ENCODE assay signal across 21 cellular contexts in the genomic region with DNA sequence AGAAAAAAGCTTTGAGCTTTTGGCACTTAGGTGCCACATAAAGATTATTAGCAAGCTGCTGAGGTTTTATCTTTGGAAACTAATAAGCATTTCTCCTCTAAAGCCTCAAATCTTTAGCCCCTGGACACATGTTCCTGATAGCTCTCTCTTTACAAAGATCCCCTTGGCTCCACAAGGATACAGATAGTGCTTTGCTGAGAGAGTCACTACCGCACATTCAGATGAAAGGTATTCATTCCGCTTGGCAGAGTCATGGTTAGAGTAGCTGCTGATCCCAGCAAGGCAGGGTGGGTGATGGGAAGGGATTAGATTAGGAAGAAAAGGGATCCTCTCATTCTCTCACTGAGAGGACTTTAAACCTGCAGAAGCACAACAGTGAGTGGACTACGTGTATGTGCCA. TPM values are rescaled to one million over a fixed set of nuclear protein-coding genes. Genes with fewer than 3 reads are reported as not detected.
DNase-seq lines count a peak whose midpoint lies in the region; ATAC-seq and TF ChIP-seq lines count a peak whose summit lies in the region.
"Had no signal": no experiment of that assay in that cellular context is flagged by ENCODE, and none has a peak within 500 bp of the region (broad histone marks: within the 10 kb centered on the region; RNA-seq: fewer than 3 reads in every experiment).

No MANE protein-coding gene starts in this region.

- POLR2A ChIA-PET in RWPE1 (lab: Yijun Ruan, JAX; ENCODE audit: low non-redundant PET) = no interaction called here

- TF ChIP-seq POLR2A in spleen (IDR thresholded peaks at IDR 0.05) = no peak

- peak; percentile 6 for DNase-seq in NCI-H1105 treated with DMSO at 0.1 percent for 48 hours (lab: John Stamatoyannopoulos, UW)
- DNase-seq in NCI-H1105 (lab: John Stamatoyannopoulos, UW) = no peak
- peak; percentile 45 for DNase-seq in RWPE1 (ENCODE audit: low spot score)
- DNase-seq in fibroblast of peridontal ligament (ENCODE audit: extremely low read depth) = peak; percentile 35
- DNase-seq in spleen = no peak
- DNase-seq in activated gamma-delta T cell treated with Interleukin-2 at 50 U/mL for 16 hours = no peak
- no peak for DNase-seq in activated CD4-positive, alpha-beta T cell treated with anti-CD3 and anti-CD28 coated beads, Interleukin-2, amount 10 ng/mL, durations not matched to agents 24 days and 14 days
- DNase-seq: activated CD4-positive, alpha-beta memory T cell treated with anti-CD3 and anti-CD28 coated beads, Interleukin-2, amount 10 ng/mL, durations not matched to agents 7 days and 5 days; esophagus squamous epithelium; left ventricle myocardium inferior; naive thymus-derived CD4-positive, alpha-beta T cell; NCI-H1417; NCI-H345; posterior cingulate gyrus; SJCRH30; stimulated activated CD4-positive, alpha-beta T cell treated with anti-CD3 and anti-CD28 coated beads, Interleukin-12 subunit alpha, Interleukin-12 subunit beta, amount 100 ng/mL, for 4 hours; stimulated activated naive CD8-positive, alpha-beta T cell treated with anti-CD3 and anti-CD28 coated beads, Interleukin-15, amount 100 ng/mL, for 72 hours had no signal

- H3K27ac Mint-ChIP-seq in activated CD4-positive, alpha-beta T cell treated with anti-CD3 and anti-CD28 coated beads, Interleukin-2, amount 10 ng/mL, durations not matched to agents 24 days and 14 days = no peak overlapping the region
- H3K27ac Mint-ChIP-seq: activated CD4-positive, alpha-beta memory T cell treated with anti-CD3 and anti-CD28 coated beads, Interleukin-2, amount 10 ng/mL, durations not matched to agents 7 days and 5 days; naive thymus-derived CD4-positive, alpha-beta T cell; stimulated activated naive CD8-positive, alpha-beta T cell treated with anti-CD3 and anti-CD28 coated beads, Interleukin-15, amount 100 ng/mL, for 72 hours had no signal

- H3K27me3 Mint-ChIP-seq in activated CD4-positive, alpha-beta T cell treated with anti-CD3 and anti-CD28 coated beads, Interleukin-2, amount 10 ng/mL, durations not matched to agents 24 days and 14 days = no peaks in the 10 kb centered on the region
- H3K27me3 Mint-ChIP-seq: activated CD4-positive, alpha-beta memory T cell treated with anti-CD3 and anti-CD28 coated beads, Interleukin-2, amount 10 ng/mL, durations not matched to agents 7 days and 5 days; stimulated activated naive CD8-positive, alpha-beta T cell treated with anti-CD3 and anti-CD28 coated beads, Interleukin-15, amount 100 ng/mL, for 72 hours had no signal

- no peak for ATAC-seq in GM21825 (IDR thresholded peaks at IDR 0.05; ENCODE audit: unreplicated experiment)
- ATAC-seq: naive thymus-derived CD4-positive, alpha-beta T cell; stimulated activated naive CD8-positive, alpha-beta T cell treated with anti-CD3 and anti-CD28 coated beads, Interleukin-15, amount 100 ng/mL, for 72 hours had no signal

- no peaks in the 10 kb centered on the region for H3K36me3 ChIP-seq in spleen
- H3K36me3 ChIP-seq: esophagus squamous epithelium, left ventricle myocardium inferior, SJCRH30 had no signal

- H3K4me1 Mint-ChIP-seq in activated CD4-positive, alpha-beta T cell treated with anti-CD3 and anti-CD28 coated beads, Interleukin-2, amount 10 ng/mL, durations not matched to agents 24 days and 14 days = no peaks in the 10 kb centered on the region
- H3K4me1 Mint-ChIP-seq: activated CD4-positive, alpha-beta memory T cell treated with anti-CD3 and anti-CD28 coated beads, Interleukin-2, amount 10 ng/mL, durations not matched to agents 7 days and 5 days; naive thymus-derived CD4-positive, alpha-beta T cell; stimulated activated naive CD8-positive, alpha-beta T cell treated with anti-CD3 and anti-CD28 coated beads, Interleukin-15, amount 100 ng/mL, for 72 hours had no signal

- TF ChIP-seq CTCF in RWPE1 (conservative IDR thresholded peaks at IDR 0.05; ENCODE audit: low read depth) = no peak
- no peak for TF ChIP-seq CTCF in spleen (IDR thresholded peaks at IDR 0.05 in 8 of 11, conservative IDR thresholded peaks at IDR 0.05 in 3 of 11)

- intact Hi-C loops in spleen (cut with DNase I; ENCODE audit: low total_unique reads) = no loop called here
- intact Hi-C loops in activated CD4-positive, alpha-beta T cell treated with anti-CD3 and anti-CD28 coated beads, Interleukin-2, amount 10 ng/mL, durations not matched to agents 24 days and 14 days (cut with micrococcal nuclease) = no loop called here

- H3K9me3 Mint-ChIP-seq in activated CD4-positive, alpha-beta T cell treated with anti-CD3 and anti-CD28 coated beads, Interleukin-2, amount 10 ng/mL, durations not matched to agents 24 days and 14 days = no peaks in the 10 kb centered on the region
- H3K9me3 Mint-ChIP-seq: activated CD4-positive, alpha-beta memory T cell treated with anti-CD3 and anti-CD28 coated beads, Interleukin-2, amount 10 ng/mL, durations not matched to agents 7 days and 5 days; stimulated activated naive CD8-positive, alpha-beta T cell treated with anti-CD3 and anti-CD28 coated beads, Interleukin-15, amount 100 ng/mL, for 72 hours had no signal

- H3K4me3 ChIP-seq in spleen = no peak overlapping the region
- H3K4me3 ChIP-seq: esophagus squamous epithelium, left ventricle myocardium inferior, SJCRH30 had no signal

- H3K27me3 ChIP-seq in spleen (replicated peaks in 1 of 7) = no peaks in the 10 kb centered on the region
- H3K27me3 ChIP-seq: esophagus squamous epithelium, SJCRH30 had no signal

- no peak overlapping the region for H3K4me3 Mint-ChIP-seq in activated CD4-positive, alpha-beta T cell treated with anti-CD3 and anti-CD28 coated beads, Interleukin-2, amount 10 ng/mL, durations not matched to agents 24 days and 14 days
- H3K4me3 Mint-ChIP-seq: activated CD4-positive, alpha-beta memory T cell treated with anti-CD3 and anti-CD28 coated beads, Interleukin-2, amount 10 ng/mL, durations not matched to agents 7 days and 5 days; naive thymus-derived CD4-positive, alpha-beta T cell; stimulated activated naive CD8-positive, alpha-beta T cell treated with anti-CD3 and anti-CD28 coated beads, Interleukin-15, amount 100 ng/mL, for 72 hours had no signal

- H3K27ac ChIP-seq in RWPE1 = no peak overlapping the region
- no peak overlapping the region for H3K27ac ChIP-seq in spleen
- H3K27ac ChIP-seq: 22Rv1, esophagus squamous epithelium, left ventricle myocardium inferior, SJCRH30 had no signal

- no peaks in the 10 kb centered on the region for H3K4me1 ChIP-seq in spleen
- H3K4me1 ChIP-seq: esophagus squamous epithelium, left ventricle myocardium inferior, SJCRH30 had no signal

- H3K36me3 Mint-ChIP-seq in activated CD4-positive, alpha-beta T cell treated with anti-CD3 and anti-CD28 coated beads, Interleukin-2, amount 10 ng/mL, durations not matched to agents 24 days and 14 days (ENCODE audit: low read depth) = no peaks in the 10 kb centered on the region
- H3K36me3 Mint-ChIP-seq: naive thymus-derived CD4-positive, alpha-beta T cell had no signal

- WGBS in spleen, 5 donors = 90 to 97% (median 91%) methylated on average over 3 of the region's 3 CpGs

- peaks cover 0 to 11% (median 0%) of the 10 kb centered on the region in 8 donors for H3K9me3 ChIP-seq in spleen
- H3K9me3 ChIP-seq: esophagus squamous epithelium, left ventricle myocardium inferior, SJCRH30 had no signal

- CTCF ChIA-PET in RWPE1 (lab: Yijun Ruan, JAX) = no interaction called here

RNA-seq across cellular contexts. Expression of a gene that starts 28.2 kb away (rescaled TPM):
- total RNA-seq in spleen = not detected
- polyA plus RNA-seq in spleen = not detected
- not detected in 2 replicates for total RNA-seq in activated CD4-positive, alpha-beta T cell treated with anti-CD3 and anti-CD28 coated beads, Interleukin-2, amount 10 ng/mL, durations not matched to agents 24 days and 14 days
- total RNA-seq: activated CD4-positive, alpha-beta memory T cell treated with anti-CD3 and anti-CD28 coated beads, Interleukin-2, amount 10 ng/mL, durations not matched to agents 7 days and 5 days; esophagus squamous epithelium; H1; left ventricle myocardium inferior; naive thymus-derived CD4-positive, alpha-beta T cell; SJCRH30 had no signal
- polyA plus RNA-seq: adipose tissue; H1; naive thymus-derived CD4-positive, alpha-beta T cell had no signal

RNA-seq across cellular contexts. Expression of a gene that starts 47.5 kb away (rescaled TPM):
- total RNA-seq in spleen = not detected
- polyA plus RNA-seq in spleen = not detected
- total RNA-seq in activated CD4-positive, alpha-beta T cell treated with anti-CD3 and anti-CD28 coated beads, Interleukin-2, amount 10 ng/mL, durations not matched to agents 24 days and 14 days = not detected in 2 replicates
- total RNA-seq: activated CD4-positive, alpha-beta memory T cell treated with anti-CD3 and anti-CD28 coated beads, Interleukin-2, amount 10 ng/mL, durations not matched to agents 7 days and 5 days; esophagus squamous epithelium; H1; left ventricle myocardium inferior; naive thymus-derived CD4-positive, alpha-beta T cell; SJCRH30 had no signal
- polyA plus RNA-seq: adipose tissue; H1; naive thymus-derived CD4-positive, alpha-beta T cell had no signal

Comparison
In these comparisons a context has a peak if more than half of its experiments do, and no peak if none do; other contexts are left out.
1. DNase-seq: peak in NCI-H1105 treated with DMSO at 0.1 percent for 48 hours (single experiment), RWPE1 (single experiment) and fibroblast of peridontal ligament (single experiment); none in NCI-H1105 (single experiment), spleen (single experiment), activated gamma-delta T cell treated with Interleukin-2 at 50 U/mL for 16 hours (single experiment) and activated CD4-positive, alpha-beta T cell treated with anti-CD3 and anti-CD28 coated beads, Interleukin-2, amount 10 ng/mL, durations not matched to agents 24 days and 14 days (single experiment).